ENCODE assay signal across 8 cellular contexts in the genomic region with DNA sequence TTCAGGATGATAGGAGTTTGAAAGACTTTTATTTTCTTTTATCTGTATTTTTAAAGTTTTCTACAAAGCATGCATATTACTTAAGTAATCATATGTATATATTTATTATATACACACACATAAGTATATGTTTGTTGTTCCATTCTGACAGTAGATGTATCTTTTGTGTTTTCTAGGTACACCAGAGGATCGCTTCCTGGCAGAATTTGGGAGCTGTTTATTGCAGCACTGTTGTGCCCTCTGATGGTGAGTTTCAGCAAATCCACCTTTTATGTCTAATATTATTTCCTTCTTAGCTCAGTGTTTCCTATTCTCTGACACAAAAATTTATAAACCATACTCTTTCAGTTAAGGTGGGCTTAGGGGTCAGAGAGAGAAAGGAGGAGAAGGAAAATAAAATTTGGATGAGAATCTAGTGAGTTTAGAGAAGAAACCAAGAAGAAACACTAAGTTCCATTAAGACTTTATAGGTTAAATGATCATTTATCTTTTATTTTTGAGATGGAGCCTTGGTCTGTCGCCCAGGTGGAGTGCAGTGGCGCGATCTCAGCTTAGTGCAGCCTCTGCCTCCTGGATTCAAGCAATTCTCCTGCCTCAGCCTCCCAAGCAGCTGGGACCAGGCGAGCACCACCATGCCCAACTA. TPM values are rescaled to one million over a fixed set of nuclear protein-coding genes. Genes with fewer than 3 reads are reported as not detected.
DNase-seq lines count a peak whose midpoint lies in the region; ATAC-seq and TF ChIP-seq lines count a peak whose summit lies in the region.

No MANE protein-coding gene starts in this region.

- H3K36me3 Mint-ChIP-seq in effector memory CD8-positive, alpha-beta T cell (ENCODE audit: insufficient read depth), result no peaks in the 10 kb centered on the region

- no peak overlapping the region for H3K4me3 ChIP-seq in upper lobe of right lung

- ATAC-seq in effector memory CD8-positive, alpha-beta T cell (replicated peaks), result peak; percentile 57
- peak; percentile 85 for ATAC-seq in upper lobe of right lung

- no peaks in the 10 kb centered on the region for H3K27me3 Mint-ChIP-seq in effector memory CD8-positive, alpha-beta T cell

- H3K27ac Mint-ChIP-seq in effector memory CD8-positive, alpha-beta T cell, result no peak overlapping the region

- no peaks in the 10 kb centered on the region for H3K9me3 Mint-ChIP-seq in effector memory CD8-positive, alpha-beta T cell

- peak; percentile 21 for DNase-seq in activated gamma-delta T cell treated with Interleukin-2 at 50 U/mL for 16 hours
- no peak for DNase-seq in activated gamma-delta T cell (lab: John Stamatoyannopoulos, UW)
- DNase-seq in MV-4-11 (lab: John Stamatoyannopoulos, UW), result peak; percentile 52
- peak; percentile 53 for DNase-seq in SW480 (ENCODE audit: low spot score)
- peak; percentile 12 to 35 (median 14) for DNase-seq in effector memory CD8-positive, alpha-beta T cell
- DNase-seq in lung microvascular endothelial cell (ENCODE audit: low read depth in 2 of 2), result peak; percentile 79 to 89
- DNase-seq in upper lobe of right lung, result no peak
- no peak for DNase-seq in epidermal melanocyte (ENCODE audit: insufficient read length, low spot score)

- peaks cover 14% of the 10 kb centered on the region for H3K4me1 ChIP-seq in upper lobe of right lung

- TF ChIP-seq CTCF in upper lobe of right lung (IDR thresholded peaks at IDR 0.05), result peak; percentile 62

- peaks cover 9% of the 10 kb centered on the region for H3K36me3 ChIP-seq in upper lobe of right lung

- H3K4me3 Mint-ChIP-seq in effector memory CD8-positive, alpha-beta T cell, result no peak overlapping the region

- no peak overlapping the region for H3K27ac ChIP-seq in upper lobe of right lung

- H3K27me3 ChIP-seq in upper lobe of right lung, result no peaks in the 10 kb centered on the region

- intact Hi-C loops in upper lobe of right lung (cut with DNase I), result loop anchor here (10.0 kb wide), 1 partner anchor 470 kb away; no protein-coding TSS in a partner anchor

- H3K9me3 ChIP-seq in upper lobe of right lung, result no peaks in the 10 kb centered on the region

- peaks cover 2 to 3% of the 10 kb centered on the region in 2 donors for H3K4me1 Mint-ChIP-seq in effector memory CD8-positive, alpha-beta T cell (ENCODE audit: low read depth in 2 of 2)

RNA-seq across cellular contexts. Expression of gene OIT3, which starts 59.2 kb away (rescaled TPM):
- under 0.01 TPM in 2 replicates for total RNA-seq in lung microvascular endothelial cell
- not detected for total RNA-seq in upper lobe of right lung

Comparison
In these comparisons a context has a peak if more than half of its experiments do, and no peak if none do; other contexts are left out.
1. DNase-seq: peak in activated gamma-delta T cell treated with Interleukin-2 at 50 U/mL for 16 hours (single experiment), MV-4-11 (single experiment), SW480 (single experiment), effector memory CD8-positive, alpha-beta T cell (3 of 3) and lung microvascular endothelial cell (2 of 2); none in activated gamma-delta T cell (single experiment), upper lobe of right lung (single experiment) and epidermal melanocyte (single experiment).